ENCODE assay signal across 15 cellular contexts in the genomic region with DNA sequence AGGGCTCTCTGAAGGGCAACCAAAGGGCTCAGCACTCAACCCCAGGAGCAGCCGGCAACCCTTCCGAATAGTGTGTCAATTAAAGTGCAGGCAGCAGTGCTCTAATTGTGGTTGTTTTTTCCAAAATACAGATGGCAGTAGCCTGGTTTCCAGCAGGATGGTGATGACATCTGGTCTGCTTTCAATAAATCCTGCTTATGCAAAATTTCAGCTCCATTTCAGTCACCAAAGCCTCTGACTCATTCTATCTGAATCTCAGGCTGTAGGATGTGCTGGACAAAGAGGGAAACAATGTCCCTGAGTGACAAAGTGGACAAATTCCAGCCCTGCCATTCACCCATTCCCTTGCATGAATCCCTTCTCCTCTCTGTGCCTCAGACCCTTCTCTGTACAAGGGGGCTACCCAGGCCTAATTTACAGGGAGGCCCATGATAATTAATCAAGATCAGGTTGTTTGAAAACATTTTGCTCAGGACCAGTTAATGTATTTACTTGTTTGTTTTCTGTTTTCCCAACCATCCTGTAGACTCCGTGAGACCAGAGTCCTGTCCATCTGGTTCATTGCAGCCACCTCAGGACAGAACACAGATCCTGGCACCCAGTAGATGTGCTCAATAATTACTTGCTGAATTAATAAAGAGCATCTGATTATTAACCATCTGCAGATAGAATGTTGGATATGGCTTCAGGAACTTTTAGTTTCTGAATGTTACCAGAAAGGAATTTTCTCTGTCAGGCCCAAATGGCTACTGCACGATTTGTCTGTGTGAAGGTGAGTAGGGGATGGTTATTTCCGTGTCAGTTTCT. TPM values are rescaled to one million over a fixed set of nuclear protein-coding genes. Genes with fewer than 3 reads are reported as not detected.
A peak's percentile ranks its signal among the peaks of the same experiment; 100 is the strongest.
DNase-seq lines count a peak whose midpoint lies in the region; ATAC-seq and TF ChIP-seq lines count a peak whose summit lies in the region.
"Had no signal": no experiment of that assay in that cellular context is flagged by ENCODE, and none has a peak within 500 bp of the region (broad histone marks: within the 10 kb centered on the region; RNA-seq: fewer than 3 reads in every experiment).

No MANE protein-coding gene starts in this region.

- no peaks in the 10 kb centered on the region for H3K36me3 ChIP-seq in MG63
- H3K36me3 ChIP-seq: adrenal gland, left ventricle myocardium inferior, upper lobe of right lung had no signal

- no peak overlapping the region for H3K4me3 Mint-ChIP-seq in chondrocyte (ENCODE audit: unreplicated experiment)
- H3K4me3 Mint-ChIP-seq: CD4-positive, alpha-beta T cell had no signal

- no peaks in the 10 kb centered on the region for H3K27me3 Mint-ChIP-seq in chondrocyte (ENCODE audit: low read depth)

- H3K27me3 ChIP-seq in MG63, result no peaks in the 10 kb centered on the region
- H3K27me3 ChIP-seq: adrenal gland, upper lobe of right lung had no signal

- no peak for TF ChIP-seq CTCF in chondrocyte (IDR thresholded peaks at IDR 0.05)

- peak; percentile 60 for DNase-seq in Ammon's horn (ENCODE audit: low spot score)
- peak; percentile 18 for DNase-seq in MG63
- DNase-seq in chondrocyte (ENCODE audit: low spot score), result no peak
- DNase-seq in lung microvascular endothelial cell (ENCODE audit: low read depth in 2 of 2), result peak; percentile 37 to 89
- no peak for DNase-seq in NCI-H1436 (lab: John Stamatoyannopoulos, UW)
- no peak for DNase-seq in GDM1 (lab: John Stamatoyannopoulos, UW)
- DNase-seq: activated CD4-positive, alpha-beta T cell treated with anti-CD3 and anti-CD28 coated beads, Interleukin-2, amount 50 U/mL, for 4 hours; CD4-positive, alpha-beta T cell; foreskin melanocyte; left ventricle myocardium inferior; upper lobe of right lung had no signal

- H3K4me3 ChIP-seq in MG63, result no peak overlapping the region
- H3K4me3 ChIP-seq: adrenal gland, left ventricle myocardium inferior, upper lobe of right lung had no signal

- peaks cover 43% of the 10 kb centered on the region for H3K4me1 Mint-ChIP-seq in chondrocyte (ENCODE audit: low read depth)

- H3K9me3 ChIP-seq in MG63, result peaks cover 12% of the 10 kb centered on the region
- H3K9me3 ChIP-seq: adrenal gland, upper lobe of right lung had no signal

- peaks cover 6% of the 10 kb centered on the region for H3K9me3 Mint-ChIP-seq in chondrocyte (ENCODE audit: low read depth)
- H3K9me3 Mint-ChIP-seq: CD4-positive, alpha-beta T cell had no signal

- ATAC-seq in HG02759 (IDR thresholded peaks at IDR 0.05; ENCODE audit: unreplicated experiment), result no peak
- ATAC-seq in GM21360 (IDR thresholded peaks at IDR 0.05; ENCODE audit: unreplicated experiment), result no peak
- ATAC-seq: upper lobe of right lung had no signal

- peak overlapping the region; percentile 70 for H3K27ac Mint-ChIP-seq in chondrocyte (ENCODE audit: unreplicated experiment)
- H3K27ac Mint-ChIP-seq: CD4-positive, alpha-beta T cell had no signal

- peaks cover 2% of the 10 kb centered on the region for H3K36me3 Mint-ChIP-seq in chondrocyte (ENCODE audit: low read depth)

RNA-seq across cellular contexts. Expression of a gene that starts 27.1 kb away (rescaled TPM):
- 0.59 TPM in 1 of 2 replicates, not detected in the other for total RNA-seq in MG63 (2014; rRNA removed; shearing (Covaris generic); ENCODE audit: low replicate concordance)
- total RNA-seq in chondrocyte (not detected in 3 replicates), lung microvascular endothelial cell (not detected in 2 replicates)
- total RNA-seq: adrenal gland, left ventricle myocardium inferior, NCI-H460, upper lobe of right lung had no signal

Comparison
In these comparisons a context has a peak if more than half of its experiments do, and no peak if none do; other contexts are left out.
1. DNase-seq: peak in Ammon's horn (single experiment), MG63 (single experiment) and lung microvascular endothelial cell (2 of 2); none in chondrocyte (single experiment), NCI-H1436 (single experiment) and GDM1 (single experiment).